11 cellular contexts compared by ENCODE assay signal in genomic region chr10:118752401-118752800, GRCh38. TPM values are rescaled to one million over a fixed set of nuclear protein-coding genes. Genes with fewer than 3 reads are reported as not detected.
DNase-seq lines count a peak whose midpoint lies in the region; ATAC-seq and TF ChIP-seq lines count a peak whose summit lies in the region.
"Had no signal": no experiment of that assay in that cellular context is flagged by ENCODE, and none has a peak within 500 bp of the region (broad histone marks: within the 10 kb centered on the region; RNA-seq: fewer than 3 reads in every experiment).

No MANE protein-coding gene starts in this region.

- H3K4me3 ChIP-seq in SK-N-MC (peak overlapping the region; percentile 83), fibroblast of the aortic adventitia (ENCODE audit: low read depth, low read length) (peak overlapping the region; percentile 18), smooth muscle cell (peak overlapping the region; percentile 87)

- H3K4me1 Mint-ChIP-seq in activated naive CD4-positive, alpha-beta T cell treated with anti-CD3 and anti-CD28 coated beads, Interleukin-2, amount 10 ng/mL, durations not matched to agents 7 days and 5 days, result peaks cover 32% of the 10 kb centered on the region

- H3K79me2 ChIP-seq in smooth muscle cell (ENCODE audit: low read depth), result peaks cover 73% of the 10 kb centered on the region

- H3K4me3 Mint-ChIP-seq in activated naive CD4-positive, alpha-beta T cell treated with anti-CD3 and anti-CD28 coated beads, Interleukin-2, amount 10 ng/mL, durations not matched to agents 7 days and 5 days, result peak overlapping the region; percentile 40

- H3K9ac ChIP-seq in SK-N-MC (ENCODE audit: insufficient read length) (no peak overlapping the region), smooth muscle cell (ENCODE audit: low read depth) (peak overlapping the region; percentile 88)

- CTCF ChIA-PET in activated naive CD4-positive, alpha-beta T cell treated with anti-CD3 and anti-CD28 coated beads, Interleukin-2, amount 10 ng/mL, durations not matched to agents 7 days and 5 days (lab: Charles Lee), result interaction anchor here (0.9 kb wide), 1 partner anchor 31 kb away, joined by 3 read pairs; no protein-coding TSS in a partner anchor

- H3F3A ChIP-seq in smooth muscle cell (ENCODE audit: low read depth), result peaks cover 4% of the 10 kb centered on the region

- no peaks in the 10 kb centered on the region for H3K27me3 ChIP-seq in smooth muscle cell (ENCODE audit: low read depth)

- H3K4me2 ChIP-seq in smooth muscle cell, result peak overlapping the region; percentile 92

- peaks cover 67% of the 10 kb centered on the region for H4K20me1 ChIP-seq in smooth muscle cell (ENCODE audit: low read depth)

- H3K27ac Mint-ChIP-seq in activated naive CD4-positive, alpha-beta T cell treated with anti-CD3 and anti-CD28 coated beads, Interleukin-2, amount 10 ng/mL, durations not matched to agents 7 days and 5 days, result no peak overlapping the region

- 88% methylated on average over 3 of the region's 3 CpGs for WGBS in smooth muscle cell (ENCODE audit: low lambda C conversion rate)

- ATAC-seq in HG03457 (IDR thresholded peaks at IDR 0.05; ENCODE audit: unreplicated experiment) (no peak), HG03439 (IDR thresholded peaks at IDR 0.05; ENCODE audit: unreplicated experiment) (no peak)

- no peak for TF ChIP-seq CTCF in fibroblast of the aortic adventitia (IDR thresholded peaks at IDR 0.05; ENCODE audit: insufficient read depth, low read length)
- no peak for TF ChIP-seq CTCF in smooth muscle cell (IDR thresholded peaks at IDR 0.05; ENCODE audit: borderline replicate concordance, insufficient read depth, poor library complexity, severe bottlenecking)

- H3K27ac ChIP-seq in SK-N-MC (no peak overlapping the region), smooth muscle cell (ENCODE audit: low read depth) (peak overlapping the region; percentile 76)

- no peaks in the 10 kb centered on the region; the same call in 1 of the 2 replicates for H3K36me3 ChIP-seq in SK-N-MC (ENCODE audit: insufficient read depth, low read length)
- H3K36me3 ChIP-seq in smooth muscle cell (ENCODE audit: low read depth), result no peaks in the 10 kb centered on the region

- no peak overlapping the region for H2AFZ ChIP-seq in smooth muscle cell (ENCODE audit: low read depth)

- no peak for DNase-seq in activated naive CD4-positive, alpha-beta T cell treated with anti-CD3 and anti-CD28 coated beads, Interleukin-2, amount 10 ng/mL, durations not matched to agents 7 days and 5 days
- DNase-seq in activated naive CD4-positive, alpha-beta T cell treated with Interleukin-2 at 50 U/mL for 16 hours, result no peak
- no peak for DNase-seq in SK-N-MC (ENCODE audit: low read depth, low spot score)
- DNase-seq in fibroblast of the aortic adventitia (ENCODE audit: low read depth), result no peak
- DNase-seq in smooth muscle cell (lab: John Stamatoyannopoulos, UW; ENCODE audit: unreplicated experiment), result no peak
- no peak for DNase-seq in SK-N-DZ (ENCODE audit: low spot score)
- DNase-seq: activated naive CD4-positive, alpha-beta T cell treated with anti-CD3 and anti-CD28 coated beads for 36 hours; NCI-H1105 treated with DMSO at 0.1 percent for 48 hours; NK-92 treated with Interleukin-12 subunit alpha and Interleukin-12 subunit beta, amount 100 ng/mL, for 24 hours had no signal

- H3K9me3 Mint-ChIP-seq in activated naive CD4-positive, alpha-beta T cell treated with anti-CD3 and anti-CD28 coated beads, Interleukin-2, amount 10 ng/mL, durations not matched to agents 7 days and 5 days, result no peaks in the 10 kb centered on the region
- H3K9me3 Mint-ChIP-seq: activated naive CD4-positive, alpha-beta T cell treated with anti-CD3 and anti-CD28 coated beads for 36 hours had no signal

- peaks cover 15% of the 10 kb centered on the region for H3K27me3 Mint-ChIP-seq in activated naive CD4-positive, alpha-beta T cell treated with anti-CD3 and anti-CD28 coated beads, Interleukin-2, amount 10 ng/mL, durations not matched to agents 7 days and 5 days

- peaks cover 15% of the 10 kb centered on the region for H3K36me3 Mint-ChIP-seq in activated naive CD4-positive, alpha-beta T cell treated with anti-CD3 and anti-CD28 coated beads, Interleukin-2, amount 10 ng/mL, durations not matched to agents 7 days and 5 days

- H3K9me3 ChIP-seq in SK-N-MC (ENCODE audit: low read depth, low read length), result no peaks in the 10 kb centered on the region
- no peaks in the 10 kb centered on the region for H3K9me3 ChIP-seq in smooth muscle cell (replicated peaks; ENCODE audit: low read depth)

- H3K4me1 ChIP-seq in smooth muscle cell (ENCODE audit: low read depth), result peaks cover 14% of the 10 kb centered on the region

RNA-seq across cellular contexts. Expression of gene CACUL1, which starts 2.4 kb away (rescaled TPM):
- total RNA-seq in fibroblast of the aortic adventitia (ENCODE audit: low replicate concordance), result 17.8 and 29.6 TPM in 2 replicates
- total RNA-seq in smooth muscle cell, result 25.6 and 49.0 TPM in 2 replicates
- 24.8 and 36.3 TPM in 2 replicates for polyA plus RNA-seq in smooth muscle cell
- polyA plus RNA-seq in SK-N-DZ (2014; cell fraction: cytosol; rRNA removed), result 8.5 and 17.1 TPM in 2 replicates
- polyA plus RNA-seq in SK-N-DZ (2014; cell fraction: nucleus; rRNA removed), result 11.5 and 24.2 TPM in 2 replicates

Comparison
In these comparisons a context has a peak if more than half of its experiments do, and no peak if none do; other contexts are left out.
1. H3K4me3 ChIP-seq: peak in every context shown above with its lines; median percentile 87 in smooth muscle cell; 83 in SK-N-MC; 18 in fibroblast of the aortic adventitia.